Comparison of ENCODE assay signal across 27 cellular contexts in the genomic region with DNA sequence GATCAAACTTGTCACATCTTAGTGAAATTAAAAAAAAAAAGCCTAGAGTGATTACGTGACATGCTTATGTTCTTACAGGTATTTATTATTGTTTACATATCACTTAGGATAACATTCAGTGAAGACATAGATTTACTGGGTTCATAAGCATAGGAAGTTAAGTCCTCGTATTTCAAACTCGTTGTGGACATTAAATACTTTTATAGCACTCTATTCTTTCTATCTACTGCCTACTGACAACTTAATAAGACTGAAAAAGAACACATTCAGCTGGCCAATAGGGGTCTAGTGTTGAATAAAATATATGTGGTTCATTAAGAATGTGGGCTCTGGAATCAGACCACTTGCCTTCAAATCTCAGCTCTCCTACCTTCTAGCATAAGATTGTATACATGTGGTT.
"Had no signal": no experiment of that assay in that cellular context is flagged by ENCODE, and none has a peak within 500 bp of the region (broad histone marks: within the 10 kb centered on the region; RNA-seq: fewer than 3 reads in every experiment).

No MANE protein-coding gene starts in this region.

- H3K4me1 ChIP-seq: left lung, lower lobe of right lung, pancreas, prostate gland, stomach, testis, thyroid gland, transverse colon, upper lobe of left lung, vagina had no signal

- H3K4me3 ChIP-seq: left lung, lower lobe of right lung, pancreas, prostate gland, skin epidermis, stomach, testis, thyroid gland, transverse colon, upper lobe of left lung, vagina had no signal

- DNase-seq: kidney glomerular epithelial cell; left cardiac atrium; left lung; lower lobe of right lung; mammary epithelial cell; mesenchymal stem cell; naive thymus-derived CD8-positive, alpha-beta T cell; nucleus accumbens; pancreas; posterior cingulate gyrus; retina; right cardiac atrium; stimulated activated CD4-positive, alpha-beta T cell treated with anti-CD3 and anti-CD28 coated beads, Interleukin-12 subunit alpha, Interleukin-12 subunit beta, amount 100 ng/mL, for 4 hours; stimulated activated CD4-positive, alpha-beta T cell treated with anti-CD3 and anti-CD28 coated beads, Interleukin-15, amount 100 ng/mL, for 24 hours; stimulated activated CD4-positive, alpha-beta T cell treated with anti-CD3 and anti-CD28 coated beads, Interleukin-2, amount 100 ng/mL, for 24 hours; stimulated activated CD4-positive, alpha-beta T cell treated with anti-CD3 and anti-CD28 coated beads, Interleukin-4, amount 100 ng/mL, for 1 hour; stimulated activated naive B cell treated with anti-CD40 and anti-IgM and Interleukin-4, amounts not matched to agents 10 μg/mL and 1 μg/mL and 100 μg/mL, for 72 hours; stimulated activated naive CD8-positive, alpha-beta T cell treated with anti-CD3 and anti-CD28 coated beads, Interleukin-15, Interleukin-2, amounts not matched to agents 100 U/mL and 50 U/mL, for 24 hours; stomach; testis; thyroid gland; transverse colon; upper lobe of left lung had no signal

- H3K27me3 ChIP-seq: left lung, pancreas, stomach, testis, thyroid gland, transverse colon, upper lobe of left lung, vagina had no signal

- H3K27ac ChIP-seq: left lung, lower lobe of right lung, pancreas, prostate gland, skin epidermis, stomach, testis, thyroid gland, transverse colon, upper lobe of left lung, vagina had no signal

- FAIRE-seq: keratinocyte, pancreas had no signal

- H3K9me3 ChIP-seq: left lung, lower lobe of right lung, pancreas, prostate gland, stomach, testis, thyroid gland, transverse colon, upper lobe of left lung, vagina had no signal

- H3K36me3 ChIP-seq: left lung, lower lobe of right lung, pancreas, prostate gland, stomach, thyroid gland, transverse colon, upper lobe of left lung, vagina had no signal
